In genomic region chr12:50062733-50063452, GRCh38 we compare ENCODE assay signal across 21 cellular contexts. TPM values are rescaled to one million over a fixed set of nuclear protein-coding genes. Genes with fewer than 3 reads are reported as not detected.
A peak's percentile ranks its signal among the peaks of the same experiment; 100 is the strongest.
DNase-seq lines count a peak whose midpoint lies in the region; ATAC-seq and TF ChIP-seq lines count a peak whose summit lies in the region.
"Had no signal": no experiment of that assay in that cellular context is flagged by ENCODE, and none has a peak within 500 bp of the region (broad histone marks: within the 10 kb centered on the region; RNA-seq: fewer than 3 reads in every experiment).

No MANE protein-coding gene starts in this region.

- H3K36me3 Mint-ChIP-seq in glutamatergic neuron (ENCODE audit: unreplicated experiment): peaks cover 21% of the 10 kb centered on the region
- H3K36me3 Mint-ChIP-seq: CD4-positive, CD25-positive, alpha-beta regulatory T cell; immature natural killer cell; natural killer cell had no signal

- peak; percentile 4 for DNase-seq in NCI-H2196 treated with DMSO at 0.1 percent for 48 hours (lab: John Stamatoyannopoulos, UW; ENCODE audit: unreplicated experiment)
- DNase-seq in NCI-H2196 (lab: John Stamatoyannopoulos, UW; ENCODE audit: unreplicated experiment): no peak
- DNase-seq in RWPE2 (ENCODE audit: low spot score): no peak
- peak; percentile 45 for DNase-seq in glutamatergic neuron
- DNase-seq in substantia nigra (lab: John Stamatoyannopoulos, UW): peak in 32 of 49 donors; percentile 8 to 78 (median 37)
- no peak for DNase-seq in T-helper 2 cell
- DNase-seq in coronary artery (ENCODE audit: low spot score): no peak
- DNase-seq in activated CD8-positive, alpha-beta memory T cell treated with anti-CD3 and anti-CD28 coated beads, Interleukin-2, amount 50 U/mL, for 4 hours: no peak
- DNase-seq: CD4-positive, CD25-positive, alpha-beta regulatory T cell; effector memory CD8-positive, alpha-beta T cell; heart right ventricle; immature natural killer cell; natural killer cell; NCI-H2029 treated with DMSO at 0.1 percent for 48 hours; NCI-H526 treated with DMSO at 0.1 percent for 48 hours; SK-N-SH; T-helper 9 cell; thyroid gland had no signal

- TF ChIP-seq CTCF in RWPE2 (IDR thresholded peaks at IDR 0.05; ENCODE audit: poor library complexity, severe bottlenecking) (no peak), glutamatergic neuron (IDR thresholded peaks at IDR 0.05; ENCODE audit: partially characterized antibody, unreplicated experiment) (no peak), coronary artery (IDR thresholded peaks at IDR 0.05) (no peak)

- peak overlapping the region; percentile 79 for H3K27ac Mint-ChIP-seq in glutamatergic neuron (ENCODE audit: unreplicated experiment)
- H3K27ac Mint-ChIP-seq: activated T-helper 2 cell treated with anti-CD3 and anti-CD28 coated beads, Interferon-gamma antibody, Interleukin-2, Interleukin-4, amounts not matched to agents 10 μg/mL and 5 μg/mL and 100 μg/mL, durations not matched to agents 14 hours and 24 hours and 36 hours; CD4-positive, CD25-positive, alpha-beta regulatory T cell; effector memory CD8-positive, alpha-beta T cell; immature natural killer cell; natural killer cell had no signal

- no peak overlapping the region for H3K27ac ChIP-seq in RWPE2 (ENCODE audit: poor library complexity, severe bottlenecking)
- peak overlapping the region; percentile 63 for H3K27ac ChIP-seq in substantia nigra (ENCODE audit: low read depth, low read length, poor library complexity, severe bottlenecking)
- no peak overlapping the region for H3K27ac ChIP-seq in coronary artery
- H3K27ac ChIP-seq: heart right ventricle, thyroid gland had no signal

- peaks cover 4% of the 10 kb centered on the region for H3K4me1 ChIP-seq in RWPE2 (ENCODE audit: insufficient read depth, poor library complexity, severe bottlenecking)

- peaks cover 47% of the 10 kb centered on the region for H3K4me1 Mint-ChIP-seq in glutamatergic neuron (ENCODE audit: low read depth, unreplicated experiment)

- no peaks in the 10 kb centered on the region for H3K9me3 ChIP-seq in RWPE2 (ENCODE audit: severe bottlenecking)
- H3K9me3 ChIP-seq: heart right ventricle, SK-N-SH, thyroid gland had no signal

- peaks cover 16% of the 10 kb centered on the region for H3K9me3 Mint-ChIP-seq in glutamatergic neuron (ENCODE audit: unreplicated experiment)
- H3K9me3 Mint-ChIP-seq: activated T-helper 2 cell treated with anti-CD3 and anti-CD28 coated beads, Interferon-gamma antibody, Interleukin-2, Interleukin-4, amounts not matched to agents 10 μg/mL and 5 μg/mL and 100 μg/mL, durations not matched to agents 14 hours and 24 hours and 36 hours; CD4-positive, CD25-positive, alpha-beta regulatory T cell; effector memory CD8-positive, alpha-beta T cell; immature natural killer cell; natural killer cell had no signal

- no peaks in the 10 kb centered on the region for H3K36me3 ChIP-seq in RWPE2 (ENCODE audit: low read depth)
- H3K36me3 ChIP-seq: heart right ventricle, thyroid gland had no signal

- H3K4me3 ChIP-seq in RWPE2 (ENCODE audit: severe bottlenecking): no peak overlapping the region
- no peak overlapping the region for H3K4me3 ChIP-seq in coronary artery
- H3K4me3 ChIP-seq: heart right ventricle, thyroid gland had no signal

- peak; percentile 52; the same call in 2 of the 3 replicates for ATAC-seq in RWPE2 (ENCODE audit: low read depth)
- ATAC-seq: effector memory CD8-positive, alpha-beta T cell; heart right ventricle; natural killer cell had no signal

- H3K4me3 Mint-ChIP-seq in glutamatergic neuron (ENCODE audit: unreplicated experiment): peak overlapping the region; percentile 82
- H3K4me3 Mint-ChIP-seq: CD4-positive, CD25-positive, alpha-beta regulatory T cell; effector memory CD8-positive, alpha-beta T cell; immature natural killer cell; natural killer cell had no signal

- no peaks in the 10 kb centered on the region for H3K27me3 ChIP-seq in RWPE2 (ENCODE audit: insufficient read depth, poor library complexity, severe bottlenecking)
- H3K27me3 ChIP-seq: thyroid gland had no signal

- peaks cover 13% of the 10 kb centered on the region for H3K27me3 Mint-ChIP-seq in glutamatergic neuron (ENCODE audit: unreplicated experiment)

RNA-seq across cellular contexts. Expression of gene ASIC1, which starts 5.5 kb away (rescaled TPM):
- total RNA-seq in glutamatergic neuron (ENCODE audit: unreplicated experiment): 451 TPM
- total RNA-seq: lung microvascular endothelial cell had no signal

RNA-seq across cellular contexts. Expression of gene SMARCD1, which starts 22.2 kb away (rescaled TPM):
- total RNA-seq in glutamatergic neuron (ENCODE audit: unreplicated experiment): 152 TPM

RNA-seq across cellular contexts. Expression of gene RACGAP1, which starts 37.6 kb away (rescaled TPM):
- total RNA-seq in glutamatergic neuron (ENCODE audit: unreplicated experiment): 47.1 TPM

RNA-seq across cellular contexts. Expression of gene GPD1, which starts 40.9 kb away (rescaled TPM):
- 0.81 TPM for total RNA-seq in glutamatergic neuron (ENCODE audit: unreplicated experiment)
- total RNA-seq: CD4-positive, CD25-positive, alpha-beta regulatory T cell; pulmonary artery endothelial cell had no signal

RNA-seq across cellular contexts. Expression of gene COX14, which starts 49.1 kb away (rescaled TPM):
- total RNA-seq in glutamatergic neuron (ENCODE audit: unreplicated experiment): 23.3 TPM

Comparison
In these comparisons a context has a peak if more than half of its experiments do, and no peak if none do; other contexts are left out.
1. DNase-seq: peak in NCI-H2196 treated with DMSO at 0.1 percent for 48 hours (single experiment), glutamatergic neuron (single experiment) and substantia nigra (32 of 49); none in NCI-H2196 (single experiment), RWPE2 (single experiment), T-helper 2 cell (0 of 5), coronary artery (single experiment) and activated CD8-positive, alpha-beta memory T cell treated with anti-CD3 and anti-CD28 coated beads, Interleukin-2, amount 50 U/mL, for 4 hours (single experiment).